Comparison of ENCODE assay signal across 28 cellular contexts in the genomic region with DNA sequence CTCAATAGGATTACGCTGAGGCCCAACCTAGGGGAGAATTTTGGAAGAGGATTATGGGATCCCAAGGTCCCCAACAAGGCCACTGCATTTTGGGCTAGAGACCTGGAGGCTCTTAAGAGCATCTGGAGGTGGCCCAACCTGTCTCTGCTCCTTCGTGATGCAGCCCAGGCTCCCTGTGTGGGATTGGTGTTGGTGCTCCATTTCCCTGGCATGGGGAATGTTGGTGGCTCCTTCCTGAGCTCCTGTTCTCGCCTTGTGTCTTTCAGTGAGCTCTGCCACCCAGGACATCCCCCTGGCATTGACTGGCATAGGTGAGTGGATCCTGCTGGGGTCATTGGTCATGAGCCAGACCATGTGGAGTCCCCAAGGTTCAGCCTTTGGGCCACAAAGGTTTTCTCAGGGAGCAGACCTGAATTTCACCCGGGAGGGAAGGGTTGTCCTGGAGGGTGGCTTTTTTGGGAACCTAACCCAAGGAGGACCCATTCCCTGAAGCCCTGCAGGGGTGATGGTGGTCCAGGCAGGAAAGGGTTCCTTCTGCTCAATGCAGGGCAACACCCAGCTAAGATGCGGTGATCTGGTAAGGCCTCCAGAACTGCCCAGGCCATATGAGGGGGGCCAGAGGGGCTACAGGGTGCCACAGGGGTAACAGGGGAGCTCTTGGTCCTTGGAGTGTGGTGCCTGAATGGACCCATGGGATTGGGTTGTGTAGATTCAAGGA.
"Had no signal": no experiment of that assay in that cellular context is flagged by ENCODE, and none has a peak within 500 bp of the region (broad histone marks: within the 10 kb centered on the region; RNA-seq: fewer than 3 reads in every experiment).

No MANE protein-coding gene starts in this region.

- FAIRE-seq: astrocyte had no signal

- H3K36me3 ChIP-seq: MG63, SJSA1 had no signal

- ATAC-seq: activated CD8-positive, alpha-beta T cell treated with anti-CD3 and anti-CD28 coated beads, Interleukin-2, amount 10 ng/mL, durations not matched to agents 7 days and 5 days; activated naive CD4-positive, alpha-beta T cell treated with anti-CD3 and anti-CD28 coated beads, Interleukin-2, amount 50 U/mL, for 72 hours; activated naive CD8-positive, alpha-beta T cell treated with anti-CD3 and anti-CD28 coated beads, Interleukin-2, amount 50 U/mL, for 24 hours; SK-N-SH treated with all-trans-retinoic acid at 6 μM for 48 hours; T-helper 17 cell; WTC11 had no signal

- DNase-seq: activated CD4-positive, alpha-beta T cell treated with anti-CD3 and anti-CD28 coated beads for 48 hours; activated CD4-positive, alpha-beta T cell treated with anti-CD3 and anti-CD28 coated beads, Interleukin-2, amount 50 U/mL, for 4 hours; activated CD4-positive, CD25-positive, alpha-beta regulatory T cell treated with anti-CD3 and anti-CD28 coated beads, Interleukin-2, amount 50 U/mL, for 72 hours; activated CD8-positive, alpha-beta memory T cell treated with anti-CD3 and anti-CD28 coated beads, Interleukin-2, amount 50 U/mL, for 48 hours; activated CD8-positive, alpha-beta T cell treated with anti-CD3 and anti-CD28 coated beads, Interleukin-2, amount 10 ng/mL, durations not matched to agents 7 days and 5 days; activated naive CD8-positive, alpha-beta T cell treated with anti-CD3 and anti-CD28 coated beads, Interleukin-2, amount 50 U/mL, for 24 hours; activated T-cell treated with anti-CD3 and anti-CD28 coated beads, Interleukin-2, amount 50 U/mL, for 1 hour; amniotic stem cell; MG63; MV-4-11; NCI-H1092 treated with DMSO at 0.1 percent for 48 hours; NCI-H1417 treated with DMSO at 0.1 percent for 48 hours; NCI-H1694; NCI-H2029; NCI-H2107; NCI-H2171 treated with DMSO at 0.1 percent for 48 hours; NCI-H345; NCI-H510A; NCI-H526 treated with DMSO at 0.1 percent for 48 hours; NCI-H82; SHP77; T-helper 17 cell; T-helper 9 cell had no signal

- H3K4me3 ChIP-seq: MG63, SJSA1 had no signal

- H3K27ac ChIP-seq: SJSA1 had no signal

- H3K9me3 ChIP-seq: MG63, SJSA1 had no signal

- H3K27me3 ChIP-seq: MG63, SJSA1 had no signal

- H3K4me1 ChIP-seq: SJSA1 had no signal
